14 cellular contexts compared by ENCODE assay signal in the genomic region with DNA sequence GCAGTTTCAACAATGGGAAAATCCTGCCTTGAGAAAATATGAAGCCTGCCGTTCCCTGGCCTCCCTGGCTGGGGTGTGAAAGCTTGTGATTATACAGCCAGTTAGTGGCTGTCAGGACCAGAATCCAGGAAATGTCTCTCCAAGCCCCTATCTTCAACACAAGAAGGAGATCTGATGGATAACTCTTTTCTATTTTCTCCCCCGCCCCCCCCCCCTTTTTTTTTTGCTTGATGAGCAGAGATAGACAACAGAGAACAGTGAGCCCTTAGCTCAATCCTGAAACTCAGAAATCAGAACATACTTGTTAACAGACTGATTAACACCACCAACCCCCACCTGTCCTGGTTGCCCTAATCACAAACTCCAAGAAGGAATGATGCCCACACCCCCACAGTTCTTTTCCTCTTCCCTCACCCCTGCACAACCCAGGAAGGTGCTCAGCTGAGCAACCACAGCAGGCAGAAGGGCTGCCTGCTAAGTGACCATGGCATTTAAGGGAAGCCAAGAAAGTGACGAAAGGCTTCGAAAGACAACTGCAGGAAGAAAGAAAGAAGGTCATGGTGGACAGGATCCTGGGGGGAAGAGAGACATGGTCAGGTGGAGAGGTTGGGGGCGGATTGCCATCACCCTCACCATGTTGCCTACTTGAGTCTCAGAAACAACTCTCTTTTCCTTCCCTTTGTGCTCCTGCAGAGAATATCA. TPM values are rescaled to one million over a fixed set of nuclear protein-coding genes. Genes with fewer than 3 reads are reported as not detected.
DNase-seq lines count a peak whose midpoint lies in the region; ATAC-seq and TF ChIP-seq lines count a peak whose summit lies in the region.
"Had no signal": no experiment of that assay in that cellular context is flagged by ENCODE, and none has a peak within 500 bp of the region (broad histone marks: within the 10 kb centered on the region; RNA-seq: fewer than 3 reads in every experiment).

No MANE protein-coding gene starts in this region.

- peaks cover 54 to 76% (median 64%) of the 10 kb centered on the region in 10 experiments for H3K4me1 ChIP-seq in BLaER1 treated with 17β-estradiol and CSF1 and Interleukin-3, amounts not matched to agents 10 nM and 100 nM
- H3K4me1 ChIP-seq in DOHH2 (ENCODE audit: control insufficient read depth, low read length) (peaks cover 74% of the 10 kb centered on the region), esophagus muscularis mucosa (no peaks in the 10 kb centered on the region)
- H3K4me1 ChIP-seq: suprapubic skin had no signal

- peak overlapping the region in 1 of 11 experiments; percentile 4; a peak in 2 of 22 replicates for H3K9ac ChIP-seq in BLaER1 treated with 17β-estradiol and CSF1 and Interleukin-3, amounts not matched to agents 10 nM and 100 nM

- peak overlapping the region; percentile 73 to 93 (median 82) for H3K4me2 ChIP-seq in BLaER1 treated with 17β-estradiol and CSF1 and Interleukin-3, amounts not matched to agents 10 nM and 100 nM
- H3K4me2 ChIP-seq in DOHH2 (ENCODE audit: low read length): peak overlapping the region; percentile 87

- intact Hi-C loops in activated T-helper 1 cell treated with anti-CD3 and anti-CD28 coated beads, Interleukin-12 subunit alpha, Interleukin-12 subunit beta, Interleukin-2, Interleukin-4 antibody, amounts not matched to agents 30 ng/mL and 10 ng/mL and 1 ng/mL, durations not matched to agents 14 hours and 24 hours and 36 hours (cut with micrococcal nuclease): no loop called here
- intact Hi-C loops in esophagus muscularis mucosa (cut with DNase I): no loop called here

- TF ChIP-seq CTCF in DOHH2 (IDR thresholded peaks at IDR 0.05; ENCODE audit: low read depth, low read length, poor library complexity, severe bottlenecking) (no peak), esophagus muscularis mucosa (IDR thresholded peaks at IDR 0.05) (no peak)

- peaks cover 0 to 14% (median 0%) of the 10 kb centered on the region in 11 experiments; a peak in 4 of 22 replicates for H3K9me3 ChIP-seq in BLaER1 treated with 17β-estradiol and CSF1 and Interleukin-3, amounts not matched to agents 10 nM and 100 nM (replicated peaks in 1 of 11)
- H3K9me3 ChIP-seq in DOHH2 (ENCODE audit: control insufficient read depth, insufficient read depth, low read length) (no peaks in the 10 kb centered on the region), esophagus muscularis mucosa (peaks cover 0 to 4% (median 0%) of the 10 kb centered on the region in 4 donors)
- H3K9me3 ChIP-seq: Caco-2, suprapubic skin had no signal

- no peaks in the 10 kb centered on the region for H3K79me2 ChIP-seq in DOHH2 (ENCODE audit: control insufficient read depth, low read length)

- ATAC-seq in naive B cell (ENCODE audit: low read depth in 2 of 2): no peak

- peaks cover 2% of the 10 kb centered on the region for H3K36me3 Mint-ChIP-seq in activated T-helper 1 cell treated with anti-CD3 and anti-CD28 coated beads, Interleukin-12 subunit alpha, Interleukin-12 subunit beta, Interleukin-2, Interleukin-4 antibody, amounts not matched to agents 30 ng/mL and 10 ng/mL and 1 ng/mL, durations not matched to agents 14 hours and 24 hours and 36 hours (ENCODE audit: low read depth)
- H3K36me3 Mint-ChIP-seq in naive B cell: peaks cover 0 to 7% of the 10 kb centered on the region in 2 donors

- H3K27ac ChIP-seq in BLaER1 treated with 17β-estradiol and CSF1 and Interleukin-3, amounts not matched to agents 10 nM and 100 nM: peak overlapping the region in 10 of 11 experiments; percentile 7 to 87 (median 82); a peak in 18 of 22 replicates
- peak overlapping the region; percentile 98 for H3K27ac ChIP-seq in DOHH2 (ENCODE audit: low read depth, low read length)
- H3K27ac ChIP-seq in esophagus muscularis mucosa (replicated peaks in 1 of 4): no peak overlapping the region
- H3K27ac ChIP-seq: suprapubic skin had no signal

- no peak for DNase-seq in activated T-helper 1 cell treated with anti-CD3 and anti-CD28 coated beads, Interleukin-12 subunit alpha, Interleukin-12 subunit beta, Interleukin-2, Interleukin-4 antibody, amounts not matched to agents 30 ng/mL and 10 ng/mL and 1 ng/mL, durations not matched to agents 14 hours and 24 hours and 36 hours (ENCODE audit: low spot score)
- DNase-seq in naive B cell: no peak
- DNase-seq in DMS53 treated with DMSO at 0.1 percent for 48 hours (lab: John Stamatoyannopoulos, UW; ENCODE audit: unreplicated experiment): no peak
- no peak for DNase-seq in stimulated activated CD4-positive, alpha-beta T cell treated with anti-CD3 and anti-CD28 coated beads, Interleukin-2, amount 100 ng/mL, for 48 hours
- DNase-seq in esophagus muscularis mucosa (ENCODE audit: extremely low spot score): no peak
- no peak for DNase-seq in cerebellar cortex (ENCODE audit: low spot score)
- DNase-seq: activated CD8-positive, alpha-beta memory T cell treated with anti-CD3 and anti-CD28 coated beads for 24 hours; aorta; Caco-2; foreskin fibroblast; KG1 had no signal

- H3K4me3 ChIP-seq in BLaER1 treated with 17β-estradiol and CSF1 and Interleukin-3, amounts not matched to agents 10 nM and 100 nM: no peak overlapping the region
- H3K4me3 ChIP-seq in DOHH2 (ENCODE audit: low read length): peak overlapping the region; percentile 57
- H3K4me3 ChIP-seq in esophagus muscularis mucosa: no peak overlapping the region
- H3K4me3 ChIP-seq: suprapubic skin had no signal

- no peaks in the 10 kb centered on the region for H3K9me3 Mint-ChIP-seq in activated T-helper 1 cell treated with anti-CD3 and anti-CD28 coated beads, Interleukin-12 subunit alpha, Interleukin-12 subunit beta, Interleukin-2, Interleukin-4 antibody, amounts not matched to agents 30 ng/mL and 10 ng/mL and 1 ng/mL, durations not matched to agents 14 hours and 24 hours and 36 hours
- H3K9me3 Mint-ChIP-seq in naive B cell: peaks cover 0 to 3% (median 0%) of the 10 kb centered on the region in 7 donors

- no peaks in the 10 kb centered on the region for H3K27me3 Mint-ChIP-seq in activated T-helper 1 cell treated with anti-CD3 and anti-CD28 coated beads, Interleukin-12 subunit alpha, Interleukin-12 subunit beta, Interleukin-2, Interleukin-4 antibody, amounts not matched to agents 30 ng/mL and 10 ng/mL and 1 ng/mL, durations not matched to agents 14 hours and 24 hours and 36 hours (ENCODE audit: insufficient read depth)
- peaks cover 0 to 4% (median 0%) of the 10 kb centered on the region in 3 donors for H3K27me3 Mint-ChIP-seq in naive B cell

- TF ChIP-seq POLR2A in esophagus muscularis mucosa (IDR thresholded peaks at IDR 0.05; ENCODE audit: low read depth): no peak

- no peaks in the 10 kb centered on the region for H3K9me2 ChIP-seq in DOHH2 (replicated peaks; ENCODE audit: control insufficient read depth, low read length)

- peaks cover 65% of the 10 kb centered on the region for H3K4me1 Mint-ChIP-seq in activated T-helper 1 cell treated with anti-CD3 and anti-CD28 coated beads, Interleukin-12 subunit alpha, Interleukin-12 subunit beta, Interleukin-2, Interleukin-4 antibody, amounts not matched to agents 30 ng/mL and 10 ng/mL and 1 ng/mL, durations not matched to agents 14 hours and 24 hours and 36 hours (ENCODE audit: low read depth)
- peaks cover 60 to 75% (median 68%) of the 10 kb centered on the region in 3 donors for H3K4me1 Mint-ChIP-seq in naive B cell

- 83% methylated on average over 5 of the region's 5 CpGs for whole genome bisulfite sequencing in esophagus muscularis mucosa

- H3K27ac Mint-ChIP-seq in activated T-helper 1 cell treated with anti-CD3 and anti-CD28 coated beads, Interleukin-12 subunit alpha, Interleukin-12 subunit beta, Interleukin-2, Interleukin-4 antibody, amounts not matched to agents 30 ng/mL and 10 ng/mL and 1 ng/mL, durations not matched to agents 14 hours and 24 hours and 36 hours: peak overlapping the region; percentile 75
- peak overlapping the region in 5 of 6 donors; percentile 26 to 99 (median 91) for H3K27ac Mint-ChIP-seq in naive B cell

- H4K20me1 ChIP-seq in BLaER1 treated with 17β-estradiol and CSF1 and Interleukin-3, amounts not matched to agents 10 nM and 100 nM: no peaks in the 10 kb centered on the region
- H4K20me1 ChIP-seq in DOHH2 (ENCODE audit: control insufficient read depth, insufficient read depth, low read depth, low read length): no peaks in the 10 kb centered on the region

- no peaks in the 10 kb centered on the region for H3K27me3 ChIP-seq in BLaER1 treated with 17β-estradiol and CSF1 and Interleukin-3, amounts not matched to agents 10 nM and 100 nM
- H3K27me3 ChIP-seq in DOHH2 (ENCODE audit: control insufficient read depth, low read length) (no peaks in the 10 kb centered on the region), esophagus muscularis mucosa (peaks cover 0 to 4% (median 0%) of the 10 kb centered on the region in 4 donors)
- H3K27me3 ChIP-seq: suprapubic skin had no signal

- peaks cover 68% of the 10 kb centered on the region for H3F3A ChIP-seq in DOHH2 (ENCODE audit: control insufficient read depth, insufficient read depth)

- peak overlapping the region; percentile 54 for H3K4me3 Mint-ChIP-seq in activated T-helper 1 cell treated with anti-CD3 and anti-CD28 coated beads, Interleukin-12 subunit alpha, Interleukin-12 subunit beta, Interleukin-2, Interleukin-4 antibody, amounts not matched to agents 30 ng/mL and 10 ng/mL and 1 ng/mL, durations not matched to agents 14 hours and 24 hours and 36 hours
- H3K4me3 Mint-ChIP-seq in naive B cell: peak overlapping the region; percentile 13 to 87 (median 64)

- TF ChIP-seq EP300 in esophagus muscularis mucosa (IDR thresholded peaks at IDR 0.05): no peak

- no peaks in the 10 kb centered on the region for H3K36me3 ChIP-seq in BLaER1 treated with 17β-estradiol and CSF1 and Interleukin-3, amounts not matched to agents 10 nM and 100 nM
- H3K36me3 ChIP-seq in DOHH2 (ENCODE audit: control insufficient read depth, low read length) (peaks cover 11% of the 10 kb centered on the region), esophagus muscularis mucosa (no peaks in the 10 kb centered on the region)
- H3K36me3 ChIP-seq: suprapubic skin had no signal

RNA-seq across cellular contexts. Expression of a gene that starts 12.3 kb away (rescaled TPM):
- 205 and 206 TPM in 2 replicates for total RNA-seq in activated T-helper 1 cell treated with anti-CD3 and anti-CD28 coated beads, Interleukin-12 subunit alpha, Interleukin-12 subunit beta, Interleukin-2, Interleukin-4 antibody, amounts not matched to agents 30 ng/mL and 10 ng/mL and 1 ng/mL, durations not matched to agents 14 hours and 24 hours and 36 hours
- polyA plus RNA-seq in naive B cell (ENCODE audit: low read depth in 6 of 6): 100 to 1,000 TPM in 2 of 6 donors, 10 to 100 TPM in 4; 60.2 to 124 (median 82.6) TPM
- total RNA-seq in esophagus muscularis mucosa: 10 to 100 TPM in 1 of 4 donors, 1 to 10 TPM in 3; 4.0 to 13.8 (median 5.2) TPM

RNA-seq across cellular contexts. Expression of a gene that starts 14.7 kb away (rescaled TPM):
- total RNA-seq in activated T-helper 1 cell treated with anti-CD3 and anti-CD28 coated beads, Interleukin-12 subunit alpha, Interleukin-12 subunit beta, Interleukin-2, Interleukin-4 antibody, amounts not matched to agents 30 ng/mL and 10 ng/mL and 1 ng/mL, durations not matched to agents 14 hours and 24 hours and 36 hours: 2.8 and 4.0 TPM in 2 replicates
- 100 to 1,000 TPM in 4 of 6 donors, 10 to 100 TPM in 2; 42.6 to 239 (median 159) TPM for polyA plus RNA-seq in naive B cell (ENCODE audit: low read depth in 6 of 6)
- 1 to 10 TPM in 2 of 4 donors, not detected in 2; 1.7 to 5.4 TPM for total RNA-seq in esophagus muscularis mucosa
- total RNA-seq: Caco-2 had no signal

Comparison
In these comparisons a context has a peak if more than half of its experiments do, and no peak if none do; other contexts are left out.
1. H3K27ac ChIP-seq: peak in BLaER1 treated with 17β-estradiol and CSF1 and Interleukin-3, amounts not matched to agents 10 nM and 100 nM (10 of 11) and DOHH2 (single experiment); none in esophagus muscularis mucosa (0 of 4).
2. RNA of a gene that starts 12.3 kb away (total RNA-seq): 205 to 206 TPM in activated T-helper 1 cell treated with anti-CD3 and anti-CD28 coated beads, Interleukin-12 subunit alpha, Interleukin-12 subunit beta, Interleukin-2, Interleukin-4 antibody, amounts not matched to agents 30 ng/mL and 10 ng/mL and 1 ng/mL, durations not matched to agents 14 hours and 24 hours and 36 hours; 4.0 to 13.8 TPM in esophagus muscularis mucosa; every median in the first group is over 10 times any median in the second.